ENCODE assay signal across 9 cellular contexts in genomic region chr1:63705058-63705457, GRCh38.
DNase-seq lines count a peak whose midpoint lies in the region; ATAC-seq and TF ChIP-seq lines count a peak whose summit lies in the region.
"Had no signal": no experiment of that assay in that cellular context is flagged by ENCODE, and none has a peak within 500 bp of the region (broad histone marks: within the 10 kb centered on the region; RNA-seq: fewer than 3 reads in every experiment).

No MANE protein-coding gene starts in this region.

- peak overlapping the region; percentile 78 for H3K27ac ChIP-seq in VCaP
- H3K27ac ChIP-seq in caudate nucleus (ENCODE audit: low read depth, low read length): no peak overlapping the region

- ATAC-seq in GM19452 (IDR thresholded peaks at IDR 0.05; ENCODE audit: unreplicated experiment) (peak; percentile 90), HG02973 (IDR thresholded peaks at IDR 0.05; ENCODE audit: unreplicated experiment) (peak; percentile 90)

- no peak for TF ChIP-seq CTCF in VCaP (conservative IDR thresholded peaks at IDR 0.05)

- DNase-seq in caudate nucleus (lab: John Stamatoyannopoulos, UW) (no peak), DMS 273 (lab: John Stamatoyannopoulos, UW; ENCODE audit: unreplicated experiment) (no peak), cortex of kidney (lab: John Stamatoyannopoulos, UW) (no peak)
- DNase-seq in stimulated activated CD4-positive, alpha-beta T cell treated with anti-CD3 and anti-CD28 coated beads, Interleukin-4, amount 100 ng/mL, for 1 hour: no peak
- DNase-seq: aorta, NCI-H187 had no signal
